In genomic region chr16:58128721-58129096, GRCh38 we compare ENCODE assay signal across 8 cellular contexts. TPM values are rescaled to one million over a fixed set of nuclear protein-coding genes. Genes with fewer than 3 reads are reported as not detected.
A peak's percentile ranks its signal among the peaks of the same experiment; 100 is the strongest.
DNase-seq lines count a peak whose midpoint lies in the region; ATAC-seq and TF ChIP-seq lines count a peak whose summit lies in the region.

No MANE protein-coding gene starts in this region.

- H3K27me3 Mint-ChIP-seq in activated CD4-positive, alpha-beta memory T cell treated with anti-CD3 and anti-CD28 coated beads, Interleukin-2, amount 10 ng/mL, durations not matched to agents 7 days and 5 days, result no peaks in the 10 kb centered on the region

- peak overlapping the region; percentile 71 to 95 (median 92) for H3K4me3 ChIP-seq in heart right ventricle

- POLR2A ChIA-PET in activated CD4-positive, alpha-beta memory T cell treated with anti-CD3 and anti-CD28 coated beads, Interleukin-2, amount 10 ng/mL, durations not matched to agents 7 days and 5 days (lab: Charles Lee), result interaction anchor here (0.7 to 1.5 kb wide), 18 partner anchors 15 to 264 kb away, joined by 3 to 12 read pairs (median 4); partner anchors contain the start of genes MMP15 and USB1

- no peak for TF ChIP-seq CTCF in heart right ventricle (IDR thresholded peaks at IDR 0.05)

- no peaks in the 10 kb centered on the region for H3K9me3 Mint-ChIP-seq in activated CD4-positive, alpha-beta memory T cell treated with anti-CD3 and anti-CD28 coated beads, Interleukin-2, amount 10 ng/mL, durations not matched to agents 7 days and 5 days

- H3K36me3 ChIP-seq in heart right ventricle, result no peaks in the 10 kb centered on the region

- DNase-seq in Right ventricle myocardium superior (peak; percentile 52), cardiac septum (ENCODE audit: low spot score) (no peak), heart right ventricle (peak in 1 of 2 donors; percentile 34), sciatic nerve (ENCODE audit: low spot score) (peak; percentile 64), NOMO-1 treated with dmso at 0.1 percent for 144 hours (lab: John Stamatoyannopoulos, UW; ENCODE audit: unreplicated experiment) (no peak), NCI-H2029 treated with DMSO at 0.1 percent for 48 hours (lab: John Stamatoyannopoulos, UW) (no peak)
- no peak for DNase-seq in activated CD4-positive, alpha-beta memory T cell treated with anti-CD3 and anti-CD28 coated beads, Interleukin-2, amount 10 ng/mL, durations not matched to agents 7 days and 5 days

- H3K36me3 Mint-ChIP-seq in activated CD4-positive, alpha-beta memory T cell treated with anti-CD3 and anti-CD28 coated beads, Interleukin-2, amount 10 ng/mL, durations not matched to agents 7 days and 5 days (ENCODE audit: low read depth), result no peaks in the 10 kb centered on the region

- WGBS in heart right ventricle, 2 donors, result 0 to 2% methylated on average over 24 to 25 of the region's 25 CpGs

- peak overlapping the region; percentile 52 to 95 (median 90) for H3K27ac ChIP-seq in heart right ventricle

- CTCF ChIA-PET in activated CD4-positive, alpha-beta memory T cell treated with anti-CD3 and anti-CD28 coated beads, Interleukin-2, amount 10 ng/mL, durations not matched to agents 7 days and 5 days (lab: Charles Lee), result interaction anchor here (1.0 to 1.7 kb wide), 12 partner anchors 8 to 553 kb away, joined by 3 to 11 read pairs (median 4); partner anchors contain the start of genes KATNB1, MMP15 and ZNF319

- H3K4me1 ChIP-seq in heart right ventricle, result peaks cover 20 to 55% (median 49%) of the 10 kb centered on the region in 9 donors

- H3K27me3 ChIP-seq in heart right ventricle, result no peaks in the 10 kb centered on the region

- peaks cover 43% of the 10 kb centered on the region for H3K4me1 Mint-ChIP-seq in activated CD4-positive, alpha-beta memory T cell treated with anti-CD3 and anti-CD28 coated beads, Interleukin-2, amount 10 ng/mL, durations not matched to agents 7 days and 5 days

- intact Hi-C loops in Right ventricle myocardium superior (cut with DNase I), result loop anchor here (10.0 kb wide), 1 partner anchor 224 kb away; no protein-coding TSS in a partner anchor
- intact Hi-C loops in cardiac septum (cut with DNase I), result no loop called here
- intact Hi-C loops in heart right ventricle (cut with DNase I), result loop anchor here in 6 of 10 donors (2.0 to 10.0 kb wide), 5 partner anchors 69 to 234 kb away; partner anchors contain the start of gene CSNK2A2 (in 1 of the 6)
- intact Hi-C loops in sciatic nerve (cut with DNase I), result loop anchor here (5.0 kb wide), 1 partner anchor 106 kb away; no protein-coding TSS in a partner anchor

- peak overlapping the region; percentile 87 for H3K4me3 Mint-ChIP-seq in activated CD4-positive, alpha-beta memory T cell treated with anti-CD3 and anti-CD28 coated beads, Interleukin-2, amount 10 ng/mL, durations not matched to agents 7 days and 5 days

- H3K9me3 ChIP-seq in heart right ventricle, result peaks cover 0 to 10% (median 0%) of the 10 kb centered on the region in 11 donors

- peak overlapping the region; percentile 80 for H3K27ac Mint-ChIP-seq in activated CD4-positive, alpha-beta memory T cell treated with anti-CD3 and anti-CD28 coated beads, Interleukin-2, amount 10 ng/mL, durations not matched to agents 7 days and 5 days

- ATAC-seq in Right ventricle myocardium superior (ENCODE audit: poor library complexity), result peak; percentile 4
- peak; percentile 5 for ATAC-seq in HG03280 (IDR thresholded peaks at IDR 0.05; ENCODE audit: unreplicated experiment)
- peak in 7 of 8 donors; percentile 0 to 30 (median 8) for ATAC-seq in heart right ventricle
- ATAC-seq in sciatic nerve, result peak; percentile 2

RNA-seq across cellular contexts. Expression of gene CFAP20, which starts 0.5 kb away (rescaled TPM):
- total RNA-seq in Right ventricle myocardium superior (34.2 TPM), cardiac septum (36.7 TPM), heart right ventricle (10 to 100 TPM; 27.8 to 41.8 (median 34.7) TPM), sciatic nerve (27.2 TPM)
- total RNA-seq in activated CD4-positive, alpha-beta memory T cell treated with anti-CD3 and anti-CD28 coated beads, Interleukin-2, amount 10 ng/mL, durations not matched to agents 7 days and 5 days, result 10 to 100 TPM; 36.1 to 37.8 TPM
- polyA plus RNA-seq in heart right ventricle, result 10 to 100 TPM; 17.9 to 43.5 TPM

Comparison
In these comparisons a context has a peak if more than half of its experiments do, and no peak if none do; other contexts are left out.
1. DNase-seq: peak in Right ventricle myocardium superior (single experiment) and sciatic nerve (single experiment); none in cardiac septum (single experiment), activated CD4-positive, alpha-beta memory T cell treated with anti-CD3 and anti-CD28 coated beads, Interleukin-2, amount 10 ng/mL, durations not matched to agents 7 days and 5 days (single experiment), NOMO-1 treated with dmso at 0.1 percent for 144 hours (single experiment) and NCI-H2029 treated with DMSO at 0.1 percent for 48 hours (single experiment).
2. Peak in every context shown above with its lines, with median percentiles within 50 percentile points of each other: ATAC-seq.